In the genomic region with DNA sequence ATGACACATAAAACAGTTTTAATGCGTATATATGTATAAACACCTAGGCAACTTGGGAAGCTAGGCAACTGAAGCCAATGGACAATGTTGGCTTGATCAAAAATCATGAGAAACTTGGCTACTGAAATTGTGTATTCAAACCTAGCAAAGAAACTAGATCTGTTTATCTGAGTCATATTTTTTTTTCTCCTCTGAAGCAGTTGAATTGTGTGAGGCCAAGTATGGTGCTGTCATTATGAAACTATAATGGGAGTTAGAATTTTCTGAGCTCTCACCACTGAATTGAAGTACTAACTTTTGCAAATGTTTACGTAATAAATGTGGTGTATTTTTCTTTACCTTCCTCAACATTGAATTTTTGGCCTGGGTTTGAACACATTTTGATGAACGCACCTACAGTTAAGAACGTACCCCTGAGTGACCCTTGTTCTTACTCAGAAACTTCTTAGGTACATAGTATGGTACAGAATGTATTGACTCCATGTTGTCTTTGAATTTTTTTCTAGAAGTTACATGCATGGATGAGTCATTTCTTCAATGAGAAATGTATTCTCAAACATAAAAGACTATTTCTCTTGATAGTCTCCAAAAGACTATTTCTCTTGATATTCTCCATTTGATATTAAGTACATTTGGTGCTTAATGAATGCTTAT, we compare ENCODE assay signal across 1 cellular context.
TF ChIP-seq lines count a peak whose summit lies in the region.

No MANE protein-coding gene starts in this region.

TF ChIP-seq in GM12878, 131 proteins besides CTCF, POLR2A, EP300 and RAD21 (continued from another document):
- TF ChIP-seq NFIC (IDR thresholded peaks at IDR 0.05; ENCODE audit: low read depth, low read length): 0 out of 2 replicates have a peak, but pooled peaks have one; percentile 26
- TF ChIP-seq JUNB (IDR thresholded peaks at IDR 0.05): 0 out of 2 replicates have a peak, but pooled peaks have one; percentile 28
TF ChIP-seq in GM12878: peak in this region for 2.
